25 cellular contexts compared by ENCODE assay signal in the genomic region with DNA sequence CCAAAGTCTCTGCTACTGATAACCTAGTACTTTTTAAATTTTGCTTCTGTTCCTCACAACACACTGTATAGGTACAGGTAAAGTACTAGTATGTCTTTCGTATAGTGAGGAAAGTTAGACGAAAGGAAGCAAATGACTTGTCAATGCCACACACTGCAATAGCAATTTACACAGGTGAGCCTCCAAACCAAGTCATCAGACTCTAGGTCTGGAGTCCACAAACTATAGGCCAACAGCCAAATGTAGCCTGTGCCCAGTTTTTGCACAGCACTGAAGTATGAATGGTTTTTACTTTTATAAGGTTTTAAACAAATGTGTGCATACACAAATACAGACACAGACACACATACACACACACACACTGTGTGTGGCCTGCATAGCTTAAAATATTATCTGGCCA. TPM values are rescaled to one million over a fixed set of nuclear protein-coding genes. Genes with fewer than 3 reads are reported as not detected.
"Had no signal": no experiment of that assay in that cellular context is flagged by ENCODE, and none has a peak within 500 bp of the region (broad histone marks: within the 10 kb centered on the region; RNA-seq: fewer than 3 reads in every experiment).

No MANE protein-coding gene starts in this region.

- H3K9ac ChIP-seq: SK-N-SH had no signal

- H3K27me3 ChIP-seq: MG63 had no signal

- DNase-seq: Karpas-422, KG1, MG63, NCI-H1092 treated with DMSO at 0.1 percent for 48 hours, NCI-H1436, NCI-H187, NCI-H2029, NCI-H2081 treated with DMSO at 0.1 percent for 48 hours, NCI-H2171, NCI-H226, NCI-H446, NCI-H510A, NCI-H524 treated with DMSO at 0.1 percent for 48 hours, NCI-H69, NCI-H774, PC-3, SHP77, SK-N-SH, SW 1271 had no signal

- ATAC-seq: Panc1, PC-3 had no signal

- H3K4me2 ChIP-seq: SK-N-SH had no signal

- FAIRE-seq: HTR-8/SVneo had no signal

- H3K27ac ChIP-seq: HL-60, RWPE1 had no signal

- H3K4me3 ChIP-seq: MG63 had no signal

- H3K9me3 ChIP-seq: MG63, SK-N-SH had no signal

RNA-seq across cellular contexts. Expression of gene THRSP, which starts 47.6 kb away (rescaled TPM):
- total RNA-seq: OCI-LY7, PC-3, SK-MEL-5 had no signal
- polyA plus RNA-seq: SK-N-SH had no signal
